ENCODE assay signal across 25 cellular contexts in genomic region chr15:99411234-99411633, GRCh38.
DNase-seq lines count a peak whose midpoint lies in the region; ATAC-seq, FAIRE-seq and TF ChIP-seq lines count a peak whose summit lies in the region.
"Had no signal": no experiment of that assay in that cellular context is flagged by ENCODE, and none has a peak within 500 bp of the region (broad histone marks: within the 10 kb centered on the region; RNA-seq: fewer than 3 reads in every experiment).

No MANE protein-coding gene starts in this region.

- WGBS in HepG2 (ENCODE audit: low lambda C conversion rate), result 76% methylated on average over 8 of the region's 8 CpGs
- 86% methylated on average over 8 of the region's 8 CpGs for WGBS in right lobe of liver (ENCODE audit: insufficient coverage, low coverage, low lambda C conversion rate, missing lambda C conversion rate)

- H3K4me1 ChIP-seq in HepG2 (ENCODE audit: insufficient read depth, low read length), result peaks cover 25% of the 10 kb centered on the region
- H3K4me1 ChIP-seq in right lobe of liver, result peaks cover 0 to 5% (median 0%) of the 10 kb centered on the region in 4 donors
- H3K4me1 ChIP-seq: Caco-2 had no signal

- H3K36me3 ChIP-seq in HepG2 (replicated peaks in 1 of 2; ENCODE audit: control insufficient read depth in 1 of 2, insufficient read depth in 2 of 2, low read length in 2 of 2), result no peaks in the 10 kb centered on the region
- H3K36me3 ChIP-seq in right lobe of liver, result no peaks in the 10 kb centered on the region
- H3K36me3 ChIP-seq: BLaER1 treated with 17β-estradiol and CSF1 and Interleukin-3, amounts not matched to agents 10 nM and 100 nM had no signal

- DNase-seq in HepG2 (ENCODE audit: low spot score) (no peak), right lobe of liver (no peak), RWPE1 (ENCODE audit: low spot score) (no peak), mesenteric fat pad (ENCODE audit: low spot score) (peak; percentile 59), mesothelial cell of epicardium (ENCODE audit: low spot score in 2 of 2, unreplicated experiment in 2 of 2) (no peak), DMS79 (lab: John Stamatoyannopoulos, UW) (no peak)
- DNase-seq: Caco-2; CD4-positive, alpha-beta memory T cell; DMS 273 treated with DMSO at 0.1 percent for 48 hours; DMS79 treated with DMSO at 0.1 percent for 48 hours; HCEC 1CT; NCI-H1048; NCI-H1417 treated with DMSO at 0.1 percent for 48 hours; NCI-H1694 treated with DMSO at 0.1 percent for 48 hours; NCI-H2081; NCI-H2227 treated with DMSO at 0.1 percent for 48 hours; NCI-H526 treated with DMSO at 0.1 percent for 48 hours; RPMI8226; SHP77 treated with DMSO at 0.1 percent for 48 hours had no signal

- TF ChIP-seq RAD21 in HepG2 (CRISPR knock-in tag; IDR thresholded peaks at IDR 0.05), result no peak

- no peak for FAIRE-seq in HepG2 (lab: Jason Lieb, UNC)
- FAIRE-seq: A204.1, H1, HTR-8/SVneo had no signal

- POLR2A ChIA-PET in HepG2 (lab: Yijun Ruan, JAX), result interaction anchor here (2.7 kb wide), 1 partner anchor 10 kb away, joined by 14 read pairs; no protein-coding TSS in a partner anchor
- POLR2A ChIA-PET in RWPE1 (lab: Yijun Ruan, JAX; ENCODE audit: low non-redundant PET), result no interaction called here

- no TSS peak for BruUV-seq in HepG2 (replicated peaks; lab: Mats Ljungman, UMichigan)

- no peak for TF ChIP-seq POLR2A in HepG2 (IDR thresholded peaks at IDR 0.05; ENCODE audit: insufficient read depth in 1 of 2, low read depth in 2 of 2, low read length in 2 of 2)
- TF ChIP-seq POLR2A in right lobe of liver (IDR thresholded peaks at IDR 0.05), result no peak

- no peaks in the 10 kb centered on the region for H3K79me2 ChIP-seq in HepG2 (ENCODE audit: insufficient read depth, low read length)

- H3K4me3 ChIP-seq in HepG2 (replicated peaks in 1 of 3; ENCODE audit: insufficient read depth in 1 of 3, low read depth in 2 of 3, low read length in 3 of 3) (no peak overlapping the region), right lobe of liver (no peak overlapping the region)
- H3K4me3 ChIP-seq: BLaER1 treated with 17β-estradiol and CSF1 and Interleukin-3, amounts not matched to agents 10 nM and 100 nM had no signal

- H3K27ac Mint-ChIP-seq in mesothelial cell of epicardium, result no peak overlapping the region

- no peak overlapping the region for H3K4me3 Mint-ChIP-seq in mesothelial cell of epicardium
- H3K4me3 Mint-ChIP-seq: CD4-positive, alpha-beta memory T cell had no signal

- CTCF ChIA-PET in HepG2 (lab: Yijun Ruan, JAX; ENCODE audit: low intra/inter-chr PET ratio, low total read pairs) (no interaction called here), RWPE1 (lab: Yijun Ruan, JAX) (interaction anchor here (0.8 kb wide), 1 partner anchor 293 kb away, joined by 3 read pairs; no protein-coding TSS in a partner anchor)

- H3K36me3 Mint-ChIP-seq in mesothelial cell of epicardium, result no peaks in the 10 kb centered on the region
- H3K36me3 Mint-ChIP-seq: CD4-positive, alpha-beta memory T cell had no signal

- TF ChIP-seq EP300 in HepG2 (IDR thresholded peaks at IDR 0.05; ENCODE audit: low read depth in 2 of 2, low read length in 2 of 2), result no peak
- TF ChIP-seq EP300 in HepG2 (CRISPR knock-in tag; IDR thresholded peaks at IDR 0.05; ENCODE audit: borderline replicate concordance), result no peak

- H2AFZ ChIP-seq in HepG2 (ENCODE audit: low read length), result no peak overlapping the region

- intact Hi-C loops in HepG2 (cut with micrococcal nuclease; ENCODE audit: unreplicated experiment), result no loop called here
- intact Hi-C loops in right lobe of liver (cut with DNase I), result no loop called here

- ATAC-seq in HepG2, result no peak
- no peak for ATAC-seq in right lobe of liver
- no peak for ATAC-seq in GM18502 (IDR thresholded peaks at IDR 0.05; ENCODE audit: poor library complexity, unreplicated experiment)

- H3K9me3 Mint-ChIP-seq in mesothelial cell of epicardium, result no peaks in the 10 kb centered on the region
- H3K9me3 Mint-ChIP-seq: CD4-positive, alpha-beta memory T cell had no signal

- H4K20me1 ChIP-seq in HepG2 (ENCODE audit: insufficient read depth, low read length), result no peaks in the 10 kb centered on the region
- H4K20me1 ChIP-seq: BLaER1 treated with 17β-estradiol and CSF1 and Interleukin-3, amounts not matched to agents 10 nM and 100 nM had no signal

- H3K27me3 ChIP-seq in HepG2 (ENCODE audit: control insufficient read depth in 1 of 2, insufficient read depth in 2 of 2, low read length in 2 of 2) (no peaks in the 10 kb centered on the region; a peak in 1 of 5 replicates), right lobe of liver (no peaks in the 10 kb centered on the region)
- H3K27me3 ChIP-seq: BLaER1 treated with 17β-estradiol and CSF1 and Interleukin-3, amounts not matched to agents 10 nM and 100 nM had no signal

- TF ChIP-seq CTCF in HepG2 (CRISPR knock-in tag; IDR thresholded peaks at IDR 0.05) (no peak), right lobe of liver (IDR thresholded peaks at IDR 0.05) (no peak), RWPE1 (conservative IDR thresholded peaks at IDR 0.05; ENCODE audit: low read depth) (no peak), mesothelial cell of epicardium (IDR thresholded peaks at IDR 0.05; ENCODE audit: unreplicated experiment) (no peak)

- H3K9me3 ChIP-seq in HepG2 (ENCODE audit: low read length) (no peaks in the 10 kb centered on the region), right lobe of liver (no peaks in the 10 kb centered on the region)
- H3K9me3 ChIP-seq: Caco-2 had no signal

- H3K9ac ChIP-seq in HepG2 (ENCODE audit: insufficient read depth, low read depth, low read length), result no peak overlapping the region
- H3K9ac ChIP-seq: KMS-11 had no signal

- no peak overlapping the region for H3K4me2 ChIP-seq in HepG2 (ENCODE audit: low read depth, low read length)
- H3K4me2 ChIP-seq: KMS-11 had no signal

- no peaks in the 10 kb centered on the region for H3K27me3 Mint-ChIP-seq in mesothelial cell of epicardium (ENCODE audit: low read depth)
- H3K27me3 Mint-ChIP-seq: CD4-positive, alpha-beta memory T cell had no signal

- no peak overlapping the region for H3K27ac ChIP-seq in HepG2 (ENCODE audit: extremely low read length, insufficient read depth, low read length)
- no peak overlapping the region for H3K27ac ChIP-seq in right lobe of liver
- H3K27ac ChIP-seq in RWPE1, result peak overlapping the region; percentile 83; the same call in 1 of the 2 replicates
- H3K27ac ChIP-seq: KMS-11 had no signal

- in situ Hi-C loops in HepG2 (cut with HindIII; ENCODE audit: extremely low pct_ligation_motif_present, low pct_unique_long_range_greater_than_20kb), result loop anchor here (25.0 kb wide), 1 partner anchor 301 kb away; no protein-coding TSS in a partner anchor

- H3K4me1 Mint-ChIP-seq in mesothelial cell of epicardium, result peaks cover 16% of the 10 kb centered on the region

TF ChIP-seq in HepG2, 621 proteins besides CTCF, POLR2A, EP300 and RAD21:
- no peak for TF ChIP-seq ZNF367 (CRISPR knock-in tag; IDR thresholded peaks at IDR 0.05; ENCODE audit: borderline replicate concordance)
- no peak for TF ChIP-seq BCL3 (CRISPR knock-in tag; IDR thresholded peaks at IDR 0.05)
- TF ChIP-seq ZNF773 (CRISPR knock-in tag; IDR thresholded peaks at IDR 0.05; ENCODE audit: borderline replicate concordance), result no peak
- TF ChIP-seq ZNF629 (CRISPR knock-in tag; conservative IDR thresholded peaks at IDR 0.05), result peak; percentile 40; the same call in 1 of the 2 replicates
- TF ChIP-seq ZNF7 (CRISPR knock-in tag; IDR thresholded peaks at IDR 0.05), result no peak
